27 cellular contexts compared by ENCODE assay signal in the genomic region with DNA sequence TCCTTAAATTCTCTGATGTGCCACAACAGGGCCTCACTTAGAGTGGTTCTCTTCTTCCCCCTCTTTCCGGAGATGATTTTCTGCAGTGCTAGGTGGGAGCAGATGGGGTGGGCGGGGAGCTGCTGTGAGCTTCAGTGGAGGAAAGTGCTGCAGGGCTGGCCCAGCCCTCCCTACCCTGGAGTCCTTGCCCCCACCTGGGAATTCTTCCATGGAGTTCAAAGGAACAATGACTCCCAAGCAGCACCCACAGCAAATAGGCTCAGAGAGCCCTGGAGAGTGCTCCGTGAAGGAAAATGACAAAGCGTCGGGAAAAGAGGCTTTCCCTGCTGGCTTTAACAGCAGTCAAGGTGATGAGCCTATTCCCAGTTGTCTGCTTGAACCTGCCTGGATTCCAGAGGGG. TPM values are rescaled to one million over a fixed set of nuclear protein-coding genes. Genes with fewer than 3 reads are reported as not detected.
"Had no signal": no experiment of that assay in that cellular context is flagged by ENCODE, and none has a peak within 500 bp of the region (broad histone marks: within the 10 kb centered on the region; RNA-seq: fewer than 3 reads in every experiment).

No MANE protein-coding gene starts in this region.

- FAIRE-seq: endothelial cell of umbilical vein, frontal cortex had no signal

- H3K4me3 ChIP-seq: adrenal gland, ascending aorta, spleen, tibial artery had no signal

- ATAC-seq: activated CD4-positive, CD25-positive, alpha-beta regulatory T cell treated with anti-CD3 and anti-CD28 coated beads, Interleukin-2, amount 50 U/mL, for 24 hours; activated T-cell treated with anti-CD3 and anti-CD28 coated beads, Interleukin-2, amount 50 U/mL, for 4 hours; esophagus mucosa; left ventricle myocardium superior; natural killer cell; stimulated activated naive CD8-positive, alpha-beta T cell treated with anti-CD3 and anti-CD28 coated beads, Interleukin-15, Interleukin-2, amounts not matched to agents 100 U/mL and 50 U/mL, for 24 hours had no signal

- H3K36me3 ChIP-seq: adrenal gland, ascending aorta, brain microvascular endothelial cell, spleen, tibial artery had no signal

- H3K9me3 ChIP-seq: adrenal gland, ascending aorta, tibial artery had no signal

- H3K4me3 Mint-ChIP-seq: activated CD4-positive, alpha-beta T cell treated with anti-CD3 and anti-CD28 coated beads, Interleukin-2, amount 10 ng/mL, durations not matched to agents 24 days and 14 days; activated naive CD8-positive, alpha-beta T cell; activated T-cell treated with anti-CD3 and anti-CD28 coated beads, Interleukin-2, amount 50 U/mL, for 4 hours; mesothelial cell of epicardium; natural killer cell had no signal

- H3K36me3 Mint-ChIP-seq: activated naive CD8-positive, alpha-beta T cell; mesothelial cell of epicardium; natural killer cell had no signal

- H3K27ac ChIP-seq: adrenal gland, ascending aorta, brain microvascular endothelial cell, spleen, tibial artery had no signal

- H3K4me1 Mint-ChIP-seq: mesothelial cell of epicardium had no signal

- H3K4me1 ChIP-seq: adrenal gland, ascending aorta had no signal

- DNase-seq: activated CD4-positive, alpha-beta T cell treated with anti-CD3 and anti-CD28 coated beads, Interleukin-2, amount 10 ng/mL, durations not matched to agents 24 days and 14 days; activated CD8-positive, alpha-beta memory T cell treated with anti-CD3 and anti-CD28 coated beads, Interleukin-2, amount 50 U/mL, for 4 hours; activated naive CD4-positive, alpha-beta T cell; activated T-cell treated with anti-CD3 and anti-CD28 coated beads, Interleukin-2, amount 50 U/mL, for 4 hours; adrenal gland; brain microvascular endothelial cell; central memory CD4-positive, alpha-beta T cell; effector memory CD4-positive, alpha-beta T cell; left ventricle myocardium superior; mammary epithelial cell; natural killer cell; spleen; stimulated activated CD4-positive, alpha-beta T cell treated with anti-CD3 and anti-CD28 coated beads, Interleukin-4, amount 100 ng/mL, for 4 hours; stimulated activated naive CD8-positive, alpha-beta T cell treated with anti-CD3 and anti-CD28 coated beads, Interleukin-15, Interleukin-2, amounts not matched to agents 100 U/mL and 50 U/mL, for 24 hours; substantia nigra; T-helper 2 cell; tibial artery had no signal

- H3K27ac Mint-ChIP-seq: activated CD4-positive, alpha-beta T cell treated with anti-CD3 and anti-CD28 coated beads, Interleukin-2, amount 10 ng/mL, durations not matched to agents 24 days and 14 days; activated naive CD8-positive, alpha-beta T cell; activated T-helper 2 cell treated with anti-CD3 and anti-CD28 coated beads, Interferon-gamma antibody, Interleukin-2, Interleukin-4, amounts not matched to agents 10 μg/mL and 5 μg/mL and 100 μg/mL, durations not matched to agents 14 hours and 24 hours and 36 hours; mesothelial cell of epicardium; natural killer cell; progenitor cell of endocrine pancreas had no signal

- H3K9me3 Mint-ChIP-seq: activated T-cell treated with anti-CD3 and anti-CD28 coated beads, Interleukin-2, amount 50 U/mL, for 4 hours; natural killer cell had no signal

- H3K27me3 ChIP-seq: adrenal gland, ascending aorta, brain microvascular endothelial cell, spleen had no signal

RNA-seq across cellular contexts. Expression of a gene that starts 28.8 kb away (rescaled TPM):
- total RNA-seq: activated CD4-positive, alpha-beta T cell treated with anti-CD3 and anti-CD28 coated beads, Interleukin-2, amount 10 ng/mL, durations not matched to agents 24 days and 14 days; activated T-cell treated with anti-CD3 and anti-CD28 coated beads, Interleukin-2, amount 50 U/mL, for 4 hours; activated T-helper 2 cell treated with anti-CD3 and anti-CD28 coated beads, Interferon-gamma antibody, Interleukin-2, Interleukin-4, amounts not matched to agents 10 μg/mL and 5 μg/mL and 100 μg/mL, durations not matched to agents 14 hours and 24 hours and 36 hours; ascending aorta; endothelial cell of umbilical vein; mammary epithelial cell; osteoblast had no signal
- polyA plus RNA-seq: endothelial cell of umbilical vein, mammary epithelial cell had no signal
